In the genomic region with DNA sequence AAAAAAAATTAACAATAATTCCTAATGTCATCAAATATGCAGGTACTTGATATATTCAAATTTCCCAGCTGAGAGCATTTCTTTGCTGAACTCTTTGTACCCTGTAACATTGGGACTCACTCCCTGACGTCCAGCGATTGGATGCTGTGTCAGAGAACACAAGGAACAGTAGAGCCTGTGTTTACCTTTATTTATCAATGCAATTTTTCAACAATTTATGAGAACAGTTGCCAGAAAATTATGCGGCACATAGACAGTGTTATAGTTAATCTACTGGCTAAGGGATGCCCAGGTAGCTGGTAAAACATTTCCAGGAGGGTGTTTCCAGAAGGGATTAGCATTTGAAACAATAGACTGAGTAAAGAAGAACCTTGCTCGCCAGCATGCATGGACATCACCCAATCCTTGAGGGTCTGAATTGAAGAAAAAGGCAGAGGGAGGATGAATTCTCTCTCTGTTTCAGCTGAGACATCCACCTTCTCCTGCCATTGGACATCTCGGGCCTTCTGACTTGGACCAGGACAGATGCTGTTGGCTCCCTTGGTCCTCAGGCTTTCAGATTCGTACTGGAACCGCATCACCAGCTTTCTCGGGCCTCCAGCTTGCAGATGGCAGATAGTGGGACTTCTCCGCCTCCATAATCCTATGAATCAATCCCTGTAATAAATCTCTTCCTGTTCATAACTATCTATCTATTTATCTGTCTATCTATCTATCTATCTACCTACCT, we compare ENCODE assay signal across 20 cellular contexts.
"Had no signal": no experiment of that assay in that cellular context is flagged by ENCODE, and none has a peak within 500 bp of the region (broad histone marks: within the 10 kb centered on the region; RNA-seq: fewer than 3 reads in every experiment).

No MANE protein-coding gene starts in this region.

- H3K9me3 ChIP-seq: heart left ventricle, neutrophil, sigmoid colon, stomach, thoracic aorta, transverse colon had no signal

- H3K27ac Mint-ChIP-seq: nephron progenitor cell had no signal

- ATAC-seq: esophagus mucosa; heart left ventricle; naive thymus-derived CD4-positive, alpha-beta T cell had no signal

- H3K36me3 ChIP-seq: heart left ventricle, neutrophil, sigmoid colon, stomach, thoracic aorta, transverse colon had no signal

- H3K4me1 ChIP-seq: sigmoid colon had no signal

- H3K4me3 Mint-ChIP-seq: naive thymus-derived CD4-positive, alpha-beta T cell; nephron progenitor cell had no signal

- H3K9me3 Mint-ChIP-seq: naive thymus-derived CD4-positive, alpha-beta T cell; nephron progenitor cell had no signal

- DNase-seq: effector memory CD4-positive, alpha-beta T cell; heart left ventricle; hippocampal formation; kidney glomerular epithelial cell; mammary epithelial cell; naive thymus-derived CD4-positive, alpha-beta T cell; nephron progenitor cell; sigmoid colon; stimulated activated CD4-positive, alpha-beta T cell treated with anti-CD3 and anti-CD28 coated beads, Interleukin-2, amount 100 ng/mL, for 24 hours; stimulated activated CD4-positive, alpha-beta T cell treated with anti-CD3 and anti-CD28 coated beads, Interleukin-4, amount 100 ng/mL, for 4 hours; stimulated activated naive CD4-positive, alpha-beta T cell; stomach; substantia nigra; transverse colon had no signal

- H3K27me3 ChIP-seq: heart left ventricle, neutrophil, sigmoid colon, stomach, transverse colon had no signal

- H3K36me3 Mint-ChIP-seq: naive thymus-derived CD4-positive, alpha-beta T cell had no signal

- H3K4me3 ChIP-seq: heart left ventricle, sigmoid colon, skin epidermis, stomach, thoracic aorta, transverse colon had no signal

- H3K27ac ChIP-seq: heart left ventricle, neutrophil, sigmoid colon, skin epidermis, stomach, thoracic aorta, transverse colon had no signal

- FAIRE-seq: endometrium, frontal cortex had no signal

- H3K4me1 Mint-ChIP-seq: nephron progenitor cell had no signal
